In the genomic region with DNA sequence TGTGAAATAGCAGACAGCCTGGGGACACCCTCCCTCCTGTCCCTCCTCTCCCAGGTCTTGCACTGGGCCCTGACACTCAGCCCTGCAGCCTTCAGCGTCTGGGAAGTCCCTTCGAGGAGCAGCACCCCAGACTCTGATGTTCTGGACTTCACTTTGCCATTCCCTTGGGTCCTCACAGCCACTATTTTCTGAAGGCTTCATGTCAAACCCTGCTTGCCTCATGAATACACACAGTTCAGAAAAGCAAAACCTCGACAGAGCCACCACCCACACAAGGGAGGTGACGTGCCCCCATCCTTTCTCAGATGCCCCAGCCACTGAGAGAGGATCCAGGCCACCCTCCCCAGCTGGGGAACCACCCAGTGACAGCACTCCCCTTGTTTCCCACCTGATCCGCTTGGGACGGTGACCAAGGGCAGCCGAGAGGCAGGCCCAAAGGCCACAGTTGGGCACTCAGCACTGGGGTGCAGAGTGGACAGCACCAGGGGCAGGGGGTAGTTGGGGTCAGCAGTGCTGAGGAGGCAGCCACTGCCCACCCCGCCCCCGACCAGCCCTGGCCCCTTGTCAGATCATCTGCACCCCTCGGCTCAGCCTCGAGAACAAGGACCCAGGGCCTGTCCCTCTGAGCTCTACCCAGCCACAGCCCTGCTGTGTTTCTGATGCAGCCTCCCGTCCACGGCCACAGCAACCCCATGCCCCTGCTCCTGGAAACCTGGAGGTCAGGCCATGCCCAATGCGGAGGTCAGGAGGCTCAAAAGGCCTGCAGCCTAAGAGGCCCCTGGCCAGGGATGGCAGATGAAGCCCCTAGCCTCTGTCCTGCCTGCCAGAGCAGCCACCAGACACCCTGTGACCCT, we compare ENCODE assay signal across 14 cellular contexts. TPM values are rescaled to one million over a fixed set of nuclear protein-coding genes. Genes with fewer than 3 reads are reported as not detected.
DNase-seq lines count a peak whose midpoint lies in the region; ATAC-seq and TF ChIP-seq lines count a peak whose summit lies in the region.
"Had no signal": no experiment of that assay in that cellular context is flagged by ENCODE, and none has a peak within 500 bp of the region (broad histone marks: within the 10 kb centered on the region; RNA-seq: fewer than 3 reads in every experiment).

No MANE protein-coding gene starts in this region.

- H3K36me3 Mint-ChIP-seq in naive thymus-derived CD8-positive, alpha-beta T cell, result no peaks in the 10 kb centered on the region

- no peaks in the 10 kb centered on the region; the same call in 1 of the 2 replicates for H3K27me3 ChIP-seq in SJCRH30
- H3K27me3 ChIP-seq: brain microvascular endothelial cell, suprapubic skin had no signal

- H3K4me3 ChIP-seq in SJCRH30 (no peak overlapping the region), coronary artery (no peak overlapping the region)
- H3K4me3 ChIP-seq: suprapubic skin had no signal

- H3K9me3 Mint-ChIP-seq in naive thymus-derived CD8-positive, alpha-beta T cell, result no peaks in the 10 kb centered on the region

- no peaks in the 10 kb centered on the region for H3K36me3 ChIP-seq in SJCRH30
- H3K36me3 ChIP-seq: brain microvascular endothelial cell, suprapubic skin had no signal

- no peaks in the 10 kb centered on the region for H3K9me3 ChIP-seq in SJCRH30 (replicated peaks)
- H3K9me3 ChIP-seq: suprapubic skin had no signal

- H3K27me3 Mint-ChIP-seq in naive thymus-derived CD8-positive, alpha-beta T cell, result peaks cover 0 to 14% (median 5%) of the 10 kb centered on the region in 5 donors

- ATAC-seq in naive thymus-derived CD8-positive, alpha-beta T cell, result peak; percentile 37 to 38
- ATAC-seq: HepG2 had no signal

- peak; percentile 8 for TF ChIP-seq POLR2A in GM18951 (IDR thresholded peaks at IDR 0.05; ENCODE audit: extremely low read depth, insufficient read depth, insufficient read length)

- H3K4me1 ChIP-seq in SJCRH30, result peaks cover 27% of the 10 kb centered on the region

- H3K27ac Mint-ChIP-seq in naive thymus-derived CD8-positive, alpha-beta T cell, result peak overlapping the region in 3 of 10 donors; percentile 10 to 80 (median 63)

- POLR2A ChIA-PET in naive thymus-derived CD8-positive, alpha-beta T cell (lab: Charles Lee), result interaction anchor here (0.7 to 9.4 kb wide), 5 partner anchors 26 to 77 kb away, joined by 3 to 109 read pairs (median 7); a partner anchor contains a TSS

- peaks cover 16 to 39% (median 26%) of the 10 kb centered on the region in 4 donors for H3K4me1 Mint-ChIP-seq in naive thymus-derived CD8-positive, alpha-beta T cell

- peak overlapping the region; percentile 52; the same call in 1 of the 2 replicates for H3K27ac ChIP-seq in SJCRH30
- peak overlapping the region in 1 of 2 donors; percentile 53 for H3K27ac ChIP-seq in coronary artery
- H3K27ac ChIP-seq: brain microvascular endothelial cell, suprapubic skin had no signal

- in situ Hi-C loops in GM18951 (cut with MboI; ENCODE audit: low sequenced_read_pairs, unreplicated experiment), result no loop called here
- in situ Hi-C loops in G401 (cut with HindIII; ENCODE audit: low sequenced_read_pairs), result no loop called here

- DNase-seq in GM03348 (ENCODE audit: low spot score) (peak; percentile 5), SJCRH30 (no peak), G401 (ENCODE audit: low spot score) (no peak), kidney tubule cell (ENCODE audit: low spot score) (no peak), coronary artery (ENCODE audit: low spot score) (no peak)
- DNase-seq in naive thymus-derived CD8-positive, alpha-beta T cell, result peak in 1 of 10 donors; percentile 57
- DNase-seq in effector CD4-positive, alpha-beta T cell, result no peak
- DNase-seq: brain microvascular endothelial cell, hypothalamus, NCI-H187 treated with DMSO at 0.1 percent for 48 hours had no signal

- no peak for TF ChIP-seq CTCF in coronary artery (IDR thresholded peaks at IDR 0.05)

- H3K4me3 Mint-ChIP-seq in naive thymus-derived CD8-positive, alpha-beta T cell, result no peak overlapping the region

RNA-seq across cellular contexts. Expression of a gene that starts 3.1 kb away (rescaled TPM):
- 2.2 and 2.3 TPM in 2 replicates for total RNA-seq in SJCRH30 (2014; rRNA removed; shearing (Covaris generic))
- total RNA-seq in naive thymus-derived CD8-positive, alpha-beta T cell, result 10 to 100 TPM; 28.0 to 29.7 TPM
- polyA plus RNA-seq in naive thymus-derived CD8-positive, alpha-beta T cell, result under 1 TPM in 1 of 3 donors, not detected in 2; 0.39 TPM
- total RNA-seq in G401 (2014; rRNA removed; shearing (Covaris generic)), result not detected in 2 replicates
- total RNA-seq: HepG2 had no signal
- polyA plus RNA-seq: HepG2 had no signal

RNA-seq across cellular contexts. Expression of a gene that starts 24.7 kb away (rescaled TPM):
- 0.02 and 0.05 TPM in 2 replicates for total RNA-seq in SJCRH30 (2014; rRNA removed; shearing (Covaris generic))
- total RNA-seq in naive thymus-derived CD8-positive, alpha-beta T cell, result not detected
- under 1 TPM; 0.06 to 0.15 (median 0.08) TPM for polyA plus RNA-seq in naive thymus-derived CD8-positive, alpha-beta T cell
- not detected in 2 replicates for total RNA-seq in G401 (2014; rRNA removed; shearing (Covaris generic))
- total RNA-seq: HepG2; suprapubic skin; T-helper 1 cell treated with Interleukin-12 subunit alpha and Interleukin-12 subunit beta and Interleukin-4 antibody, amounts not matched to agents 30 ng/mL and 1 ng/mL, for 36 hours had no signal
- polyA plus RNA-seq: HepG2 had no signal

RNA-seq across cellular contexts. Expression of a gene that starts 30.8 kb away (rescaled TPM):
- total RNA-seq in SJCRH30 (2014; rRNA removed; shearing (Covaris generic)), result 50.4 and 54.9 TPM in 2 replicates
- 10 to 100 TPM; 49.0 to 50.7 TPM for total RNA-seq in naive thymus-derived CD8-positive, alpha-beta T cell
- polyA plus RNA-seq in naive thymus-derived CD8-positive, alpha-beta T cell, result 10 to 100 TPM; 22.3 to 48.8 (median 29.3) TPM
- 250 and 320 TPM in 2 replicates for total RNA-seq in G401 (2014; rRNA removed; shearing (Covaris generic))
